22 cellular contexts compared by ENCODE assay signal in genomic region chr1:167490765-167491164, GRCh38. TPM values are rescaled to one million over a fixed set of nuclear protein-coding genes. Genes with fewer than 3 reads are reported as not detected.
A peak's percentile ranks its signal among the peaks of the same experiment; 100 is the strongest.
DNase-seq lines count a peak whose midpoint lies in the region; ATAC-seq and TF ChIP-seq lines count a peak whose summit lies in the region.
"Had no signal": no experiment of that assay in that cellular context is flagged by ENCODE, and none has a peak within 500 bp of the region (broad histone marks: within the 10 kb centered on the region; RNA-seq: fewer than 3 reads in every experiment).

No MANE protein-coding gene starts in this region.

- H3K4me1 ChIP-seq in CD4-positive, CD25-positive, alpha-beta regulatory T cell (ENCODE audit: control insufficient read depth, insufficient read depth, low read length, poor library complexity, severe bottlenecking), result peaks cover 95% of the 10 kb centered on the region
- H3K4me1 ChIP-seq in upper lobe of right lung (peaks cover 7% of the 10 kb centered on the region), mucosa of descending colon (ENCODE audit: low read depth) (no peaks in the 10 kb centered on the region)

- no peak overlapping the region for H3K4me3 ChIP-seq in CD4-positive, CD25-positive, alpha-beta regulatory T cell (ENCODE audit: low read depth, low read length)
- H3K4me3 ChIP-seq in upper lobe of right lung, result no peak overlapping the region
- H3K4me3 ChIP-seq in mucosa of descending colon, result no peak overlapping the region
- H3K4me3 ChIP-seq: GM23248, lung, upper lobe of left lung had no signal

- H3K9me3 Mint-ChIP-seq in CD4-positive, CD25-positive, alpha-beta regulatory T cell, result no peaks in the 10 kb centered on the region
- no peaks in the 10 kb centered on the region for H3K9me3 Mint-ChIP-seq in CD4-positive, alpha-beta T cell
- no peaks in the 10 kb centered on the region for H3K9me3 Mint-ChIP-seq in activated T-cell treated with anti-CD3 and anti-CD28 coated beads, Interleukin-2, amount 50 U/mL, for 4 hours
- H3K9me3 Mint-ChIP-seq in effector memory CD8-positive, alpha-beta T cell, result no peaks in the 10 kb centered on the region

- TF ChIP-seq CTCF in CD4-positive, alpha-beta T cell (IDR thresholded peaks at IDR 0.05), result no peak
- TF ChIP-seq CTCF in upper lobe of right lung (IDR thresholded peaks at IDR 0.05) (no peak), mucosa of descending colon (IDR thresholded peaks at IDR 0.05) (no peak)

- H3K4me1 Mint-ChIP-seq in CD4-positive, CD25-positive, alpha-beta regulatory T cell, result peaks cover 37 to 98% (median 81%) of the 10 kb centered on the region in 4 donors
- peaks cover 99% of the 10 kb centered on the region for H3K4me1 Mint-ChIP-seq in CD4-positive, alpha-beta T cell (ENCODE audit: low read depth)
- peaks cover 95% of the 10 kb centered on the region for H3K4me1 Mint-ChIP-seq in activated T-cell treated with anti-CD3 and anti-CD28 coated beads, Interleukin-2, amount 50 U/mL, for 4 hours (ENCODE audit: low read depth)
- H3K4me1 Mint-ChIP-seq in effector memory CD8-positive, alpha-beta T cell (ENCODE audit: low read depth in 2 of 2), result peaks cover 72 to 94% of the 10 kb centered on the region in 2 donors
- H3K4me1 Mint-ChIP-seq: activated B cell treated with CpG ODN at 0.5 μM for 24 hours had no signal

- peak overlapping the region; percentile 50 to 92 (median 84) for H3K4me3 Mint-ChIP-seq in CD4-positive, CD25-positive, alpha-beta regulatory T cell
- H3K4me3 Mint-ChIP-seq in CD4-positive, alpha-beta T cell, result peak overlapping the region; percentile 77
- peak overlapping the region; percentile 72 for H3K4me3 Mint-ChIP-seq in activated T-cell treated with anti-CD3 and anti-CD28 coated beads, Interleukin-2, amount 50 U/mL, for 4 hours
- H3K4me3 Mint-ChIP-seq in effector memory CD8-positive, alpha-beta T cell, result peak overlapping the region; percentile 69 to 79
- H3K4me3 Mint-ChIP-seq: activated B cell treated with CpG ODN at 0.5 μM for 24 hours, IgD-negative memory B cell had no signal

- H3K27ac ChIP-seq in CD4-positive, CD25-positive, alpha-beta regulatory T cell (ENCODE audit: insufficient read depth, low read length, poor library complexity, severe bottlenecking), result peak overlapping the region; percentile 81
- H3K27ac ChIP-seq in CD4-positive, alpha-beta T cell (ENCODE audit: low read depth, low read length), result peak overlapping the region; percentile 89
- H3K27ac ChIP-seq in upper lobe of right lung, result no peak overlapping the region
- H3K27ac ChIP-seq: GM23248, RWPE1, upper lobe of left lung had no signal

- CTCF ChIA-PET in CD4-positive, alpha-beta T cell (lab: Charles Lee), result interaction anchor here (6.6 kb wide), 1 partner anchor 26 kb away, joined by 32 read pairs; the partner anchor contains the start of gene CD247

- H3K27me3 ChIP-seq in CD4-positive, CD25-positive, alpha-beta regulatory T cell (ENCODE audit: control insufficient read depth, insufficient read depth, low read length), result no peaks in the 10 kb centered on the region
- no peaks in the 10 kb centered on the region for H3K27me3 ChIP-seq in CD4-positive, alpha-beta T cell (ENCODE audit: control insufficient read depth, insufficient read depth, low read length)
- H3K27me3 ChIP-seq in upper lobe of right lung, result no peaks in the 10 kb centered on the region
- H3K27me3 ChIP-seq: upper lobe of left lung had no signal

- DNase-seq in CD4-positive, CD25-positive, alpha-beta regulatory T cell, result no peak
- DNase-seq in CD4-positive, alpha-beta T cell, result no peak
- no peak for DNase-seq in activated T-cell treated with anti-CD3 and anti-CD28 coated beads, Interleukin-2, amount 50 U/mL, for 4 hours
- no peak for DNase-seq in effector memory CD8-positive, alpha-beta T cell
- DNase-seq in upper lobe of right lung, result no peak
- DNase-seq in mucosa of descending colon, result no peak
- no peak for DNase-seq in retina
- DNase-seq: activated B cell treated with CpG ODN at 0.5 μM for 24 hours; DMS53; GDM1; GM23248; NCI-H1105; NCI-H2029 treated with DMSO at 0.1 percent for 48 hours; NCI-H226; occipital lobe; stimulated activated CD8-positive, alpha-beta memory T cell treated with anti-CD3 and anti-CD28 coated beads, Interleukin-4, amount 100 ng/mL, for 48 hours; T1000; upper lobe of left lung had no signal

- intact Hi-C loops in CD4-positive, alpha-beta T cell (cut with DNase I, micrococcal nuclease), result loop anchor here in 1 of 2 experiments (5.0 kb wide), 1 partner anchor 33 kb away; no protein-coding TSS in a partner anchor
- intact Hi-C loops in upper lobe of right lung (cut with DNase I) (no loop called here), mucosa of descending colon (cut with DNase I, micrococcal nuclease) (no loop called here)

- no peaks in the 10 kb centered on the region for H3K9me3 ChIP-seq in CD4-positive, CD25-positive, alpha-beta regulatory T cell (ENCODE audit: control insufficient read depth in 2 of 2, low read length in 2 of 2)
- H3K9me3 ChIP-seq in CD4-positive, alpha-beta T cell (ENCODE audit: control insufficient read depth, low read length), result no peaks in the 10 kb centered on the region
- no peaks in the 10 kb centered on the region for H3K9me3 ChIP-seq in upper lobe of right lung
- H3K9me3 ChIP-seq in mucosa of descending colon, result no peaks in the 10 kb centered on the region
- H3K9me3 ChIP-seq: upper lobe of left lung had no signal

- H3K36me3 ChIP-seq in CD4-positive, CD25-positive, alpha-beta regulatory T cell (ENCODE audit: control insufficient read depth, insufficient read depth, low read length), result peaks cover 37% of the 10 kb centered on the region
- H3K36me3 ChIP-seq in upper lobe of right lung (no peaks in the 10 kb centered on the region), mucosa of descending colon (ENCODE audit: low read depth) (no peaks in the 10 kb centered on the region)
- H3K36me3 ChIP-seq: upper lobe of left lung had no signal

- POLR2A ChIA-PET in CD4-positive, alpha-beta T cell (lab: Charles Lee), result interaction anchor here (0.7 to 14.1 kb wide), 7 partner anchors 8 to 44 kb away, joined by 3 to 203 read pairs (median 10); partner anchors contain the start of gene CD247

- no peak for ATAC-seq in CD4-positive, CD25-positive, alpha-beta regulatory T cell (ENCODE audit: low read depth in 2 of 2)
- no peak for ATAC-seq in CD4-positive, alpha-beta T cell (ENCODE audit: poor library complexity)
- no peak for ATAC-seq in activated T-cell treated with anti-CD3 and anti-CD28 coated beads, Interleukin-2, amount 50 U/mL, for 4 hours
- no peak for ATAC-seq in effector memory CD8-positive, alpha-beta T cell (replicated peaks)
- ATAC-seq in GM19397 (IDR thresholded peaks at IDR 0.05; ENCODE audit: unreplicated experiment) (no peak), upper lobe of right lung (no peak), mucosa of descending colon (no peak)

- H3K27me3 Mint-ChIP-seq in CD4-positive, CD25-positive, alpha-beta regulatory T cell, result peaks cover 5% of the 10 kb centered on the region
- no peaks in the 10 kb centered on the region for H3K27me3 Mint-ChIP-seq in CD4-positive, alpha-beta T cell
- no peaks in the 10 kb centered on the region for H3K27me3 Mint-ChIP-seq in activated T-cell treated with anti-CD3 and anti-CD28 coated beads, Interleukin-2, amount 50 U/mL, for 4 hours (ENCODE audit: low read depth)
- no peaks in the 10 kb centered on the region for H3K27me3 Mint-ChIP-seq in effector memory CD8-positive, alpha-beta T cell

- H3K36me3 Mint-ChIP-seq in CD4-positive, CD25-positive, alpha-beta regulatory T cell, result peaks cover 52% of the 10 kb centered on the region
- peaks cover 82% of the 10 kb centered on the region for H3K36me3 Mint-ChIP-seq in CD4-positive, alpha-beta T cell (ENCODE audit: low read depth)
- H3K36me3 Mint-ChIP-seq in activated T-cell treated with anti-CD3 and anti-CD28 coated beads, Interleukin-2, amount 50 U/mL, for 4 hours (ENCODE audit: insufficient read depth), result peaks cover 13% of the 10 kb centered on the region
- peaks cover 85% of the 10 kb centered on the region for H3K36me3 Mint-ChIP-seq in effector memory CD8-positive, alpha-beta T cell (ENCODE audit: insufficient read depth)

- H3K27ac Mint-ChIP-seq in CD4-positive, CD25-positive, alpha-beta regulatory T cell, result peak overlapping the region; percentile 81 to 98 (median 83)
- H3K27ac Mint-ChIP-seq in CD4-positive, alpha-beta T cell, result peak overlapping the region; percentile 100
- peak overlapping the region; percentile 30 to 95 for H3K27ac Mint-ChIP-seq in effector memory CD8-positive, alpha-beta T cell
- H3K27ac Mint-ChIP-seq: activated B cell treated with CpG ODN at 0.5 μM for 24 hours had no signal

RNA-seq across cellular contexts. Expression of gene CD247, which starts 27.6 kb away (rescaled TPM):
- 410 TPM for total RNA-seq in CD4-positive, CD25-positive, alpha-beta regulatory T cell
- 100 to 1,000 TPM; 412 to 718 (median 486) TPM for polyA plus RNA-seq in CD4-positive, CD25-positive, alpha-beta regulatory T cell
- 100 to 1,000 TPM; 355 to 378 TPM for total RNA-seq in CD4-positive, alpha-beta T cell
- 10 to 100 TPM; 63.7 to 93.5 (median 73.2) TPM for total RNA-seq in activated T-cell treated with anti-CD3 and anti-CD28 coated beads, Interleukin-2, amount 50 U/mL, for 4 hours
- total RNA-seq in upper lobe of right lung (8.9 TPM), mucosa of descending colon (1 to 10 TPM; 4.6 to 6.1 (median 4.6) TPM)
- total RNA-seq: GM23248 had no signal
- polyA plus RNA-seq: GM23248 had no signal
